8 cellular contexts compared by ENCODE assay signal in genomic region chr5:80408475-80408875, GRCh38. TPM values are rescaled to one million over a fixed set of nuclear protein-coding genes. Genes with fewer than 3 reads are reported as not detected.
DNase-seq lines count a peak whose midpoint lies in the region; ATAC-seq and TF ChIP-seq lines count a peak whose summit lies in the region.

No MANE protein-coding gene starts in this region.

- CTCF ChIA-PET in SK-N-SH (lab: Yijun Ruan, JAX) = interaction anchor here (0.7 to 1.3 kb wide), 4 partner anchors 9 to 317 kb away, joined by 3 to 6 read pairs (median 3); no protein-coding TSS in a partner anchor

- DNase-seq in Daoy (ENCODE audit: low read depth) (peak; percentile 77), SK-N-SH (peak; percentile 81), cerebellar cortex (ENCODE audit: low spot score) (peak; percentile 63), left lobe of liver (ENCODE audit: low spot score) (no peak), mesenteric fat pad (ENCODE audit: low spot score) (no peak)
- DNase-seq in stimulated activated CD4-positive, alpha-beta T cell treated with anti-CD3 and anti-CD28 coated beads, Interleukin-4, amount 100 ng/mL, for 24 hours = peak; percentile 44

- peaks cover 54% of the 10 kb centered on the region for H3K79me2 ChIP-seq in SK-N-SH (ENCODE audit: insufficient read depth)

- H3K9me2 ChIP-seq in SK-N-SH = no peaks in the 10 kb centered on the region

- TF ChIP-seq CTCF in SK-N-SH (IDR thresholded peaks at IDR 0.05) = no peak

- H3K4me1 ChIP-seq in SK-N-SH (ENCODE audit: control insufficient read depth in 1 of 2, insufficient read depth in 2 of 2, low read depth in 1 of 2, low read length in 1 of 2) = peaks cover 3 to 11% of the 10 kb centered on the region in 2 experiments; a peak in 3 of 4 replicates

- peak; percentile 44 for ATAC-seq in GM21390 (IDR thresholded peaks at IDR 0.05; ENCODE audit: unreplicated experiment)
- ATAC-seq in left lobe of liver = peak; percentile 65

- POLR2A ChIA-PET in SK-N-SH (lab: Yijun Ruan, JAX) = interaction anchor here (1.0 to 1.2 kb wide), 2 partner anchors 160 to 299 kb away, joined by 3 to 4 read pairs; no protein-coding TSS in a partner anchor

- H4K20me1 ChIP-seq in SK-N-SH (ENCODE audit: insufficient read depth) = no peaks in the 10 kb centered on the region; the same call in 1 of the 2 replicates

- peak overlapping the region; percentile 74 to 89 for H3K4me3 ChIP-seq in SK-N-SH (ENCODE audit: low read depth in 2 of 2, low read length in 1 of 2)

- WGBS in SK-N-SH (ENCODE audit: low lambda C conversion rate) = under 1% methylated on average over 10 of the region's 19 CpGs

- peaks cover 3 to 7% of the 10 kb centered on the region in 2 experiments for H3K36me3 ChIP-seq in SK-N-SH (replicated peaks in 1 of 2; ENCODE audit: control insufficient read depth in 1 of 2, insufficient read depth in 2 of 2, low read length in 1 of 2)

- H3K4me2 ChIP-seq in SK-N-SH = peak overlapping the region; percentile 84

- TF ChIP-seq EP300 in Ishikawa (IDR thresholded peaks at IDR 0.05; ENCODE audit: borderline replicate concordance) (no peak), SK-N-SH (IDR thresholded peaks at IDR 0.05; ENCODE audit: borderline replicate concordance in 1 of 2, low read depth in 1 of 2, low read length in 1 of 2) (no peak)

- H2AFZ ChIP-seq in SK-N-SH (ENCODE audit: low read depth) = peak overlapping the region; percentile 82; the same call in 1 of the 2 replicates

- H3K9me3 ChIP-seq in SK-N-SH = no peaks in the 10 kb centered on the region

- peaks cover 3% of the 10 kb centered on the region for H3F3A ChIP-seq in SK-N-SH (replicated peaks; ENCODE audit: insufficient read depth)

- H3K27ac ChIP-seq in SK-N-SH (ENCODE audit: low read depth in 2 of 2, low read length in 1 of 2) = peak overlapping the region; percentile 93 to 97

- no peak for TF ChIP-seq RAD21 in Ishikawa (IDR thresholded peaks at IDR 0.05; ENCODE audit: low read depth)
- TF ChIP-seq RAD21 in SK-N-SH (IDR thresholded peaks at IDR 0.05; ENCODE audit: low read length) = 0 out of 2 replicates have a peak, but pooled peaks have one; percentile 2

- peak overlapping the region; percentile 92 for H3K9ac ChIP-seq in SK-N-SH

- no peaks in the 10 kb centered on the region for H3K27me3 ChIP-seq in SK-N-SH (ENCODE audit: insufficient read depth)

TF ChIP-seq in Ishikawa, 13 proteins besides CTCF, POLR2A, EP300 and RAD21 (continues in another document):
- TF ChIP-seq MAX (IDR thresholded peaks at IDR 0.05) (no peak), CREB1 (IDR thresholded peaks at IDR 0.05; ENCODE audit: low read depth) (no peak), TEAD4 (IDR thresholded peaks at IDR 0.05) (no peak), TCF12 (IDR thresholded peaks at IDR 0.05; ENCODE audit: low read depth) (no peak), FOXM1 (IDR thresholded peaks at IDR 0.05; ENCODE audit: borderline replicate concordance, low read depth) (no peak), USF1 (IDR thresholded peaks at IDR 0.05) (no peak), REST (IDR thresholded peaks at IDR 0.05; ENCODE audit: low read depth) (no peak), TAF1 (IDR thresholded peaks at IDR 0.05; ENCODE audit: low read depth) (no peak), ZBTB7A (IDR thresholded peaks at IDR 0.05; ENCODE audit: low read depth) (peak; percentile 88; the same call in 1 of the 2 replicates), YY1 (IDR thresholded peaks at IDR 0.05; ENCODE audit: low read depth) (no peak), EGR1 (IDR thresholded peaks at IDR 0.05) (no peak), CEBPB (IDR thresholded peaks at IDR 0.05) (no peak)

TF ChIP-seq in SK-N-SH, 30 proteins besides CTCF, POLR2A, EP300 and RAD21:
- TF ChIP-seq PBX3 (IDR thresholded peaks at IDR 0.05) (no peak), RXRA (IDR thresholded peaks at IDR 0.05; ENCODE audit: borderline replicate concordance, low read depth) (no peak), TAF1 (IDR thresholded peaks at IDR 0.05; ENCODE audit: borderline replicate concordance, low read depth, low read length) (peak; percentile 53; the same call in 1 of the 2 replicates), FOXM1 (IDR thresholded peaks at IDR 0.05; ENCODE audit: low read depth) (no peak), POLR2AphosphoS5 (IDR thresholded peaks at IDR 0.05; ENCODE audit: low read depth, low read length) (no peak), MEF2A (IDR thresholded peaks at IDR 0.05; ENCODE audit: borderline replicate concordance, low read depth) (no peak), CHD2 (IDR thresholded peaks at IDR 0.05; ENCODE audit: low read length, partially characterized antibody) (no peak), ZBTB33 (IDR thresholded peaks at IDR 0.05; ENCODE audit: borderline replicate concordance, low read depth) (no peak), GABPA (IDR thresholded peaks at IDR 0.05; ENCODE audit: low read depth) (no peak), FOXJ3 (CRISPR knock-in tag; IDR thresholded peaks at IDR 0.05) (no peak), IRF3 (IDR thresholded peaks at IDR 0.05; ENCODE audit: low read depth, low read length) (no peak), NFIC (IDR thresholded peaks at IDR 0.05; ENCODE audit: borderline replicate concordance) (no peak), MXI1 (IDR thresholded peaks at IDR 0.05; ENCODE audit: low read depth, low read length) (peak; percentile 43; the same call in 1 of the 2 replicates), SMC3 (IDR thresholded peaks at IDR 0.05; ENCODE audit: low read depth, low read length) (no peak), YY1 (IDR thresholded peaks at IDR 0.05; ENCODE audit: low read depth) (no peak)
TF ChIP-seq in SK-N-SH: peak in this region for 2.

RNA-seq across cellular contexts. Expression of gene ZFYVE16, which starts 0.6 kb away (rescaled TPM):
- total RNA-seq in Daoy (2014; rRNA removed; shearing (Covaris generic)) = 30.5 and 31.1 TPM in 2 replicates
- 3.3 and 4.8 TPM in 2 replicates for polyA plus RNA-seq in SK-N-SH (2012; rRNA removed)
- polyA plus RNA-seq in SK-N-SH (2012; cell fraction: cytosol; rRNA removed) = 4.7 and 5.4 TPM in 2 replicates
- polyA plus RNA-seq in SK-N-SH (2012; cell fraction: nucleus; rRNA removed) = 3.6 and 11.5 TPM in 2 replicates
- total RNA-seq in left lobe of liver (16.1 TPM), mesenteric fat pad (37.6 TPM)

Comparison
In these comparisons a context has a peak if more than half of its experiments do, and no peak if none do; other contexts are left out.
1. DNase-seq: peak in Daoy (single experiment), SK-N-SH (single experiment), cerebellar cortex (single experiment) and stimulated activated CD4-positive, alpha-beta T cell treated with anti-CD3 and anti-CD28 coated beads, Interleukin-4, amount 100 ng/mL, for 24 hours (single experiment); none in left lobe of liver (single experiment) and mesenteric fat pad (single experiment).